ENCODE assay signal across 10 cellular contexts in genomic region chr1:6108937-6109636, GRCh38.
DNase-seq lines count a peak whose midpoint lies in the region; ATAC-seq and TF ChIP-seq lines count a peak whose summit lies in the region.
"Had no signal": no experiment of that assay in that cellular context is flagged by ENCODE, and none has a peak within 500 bp of the region (broad histone marks: within the 10 kb centered on the region; RNA-seq: fewer than 3 reads in every experiment).

No MANE protein-coding gene starts in this region.

- H3K9me3 Mint-ChIP-seq in T-cell, result no peaks in the 10 kb centered on the region
- H3K9me3 Mint-ChIP-seq: stimulated activated naive CD8-positive, alpha-beta T cell treated with anti-CD3 and anti-CD28 coated beads, Interleukin-15, Interleukin-2, amounts not matched to agents 100 ng/mL and 50 ng/mL, for 24 hours had no signal

- no peak overlapping the region for H3K27ac Mint-ChIP-seq in T-cell
- H3K27ac Mint-ChIP-seq: stimulated activated naive CD8-positive, alpha-beta T cell treated with anti-CD3 and anti-CD28 coated beads, Interleukin-15, Interleukin-2, amounts not matched to agents 100 ng/mL and 50 ng/mL, for 24 hours had no signal

- DNase-seq in Right ventricle myocardium inferior (ENCODE audit: missing footprints), result peak; percentile 65
- DNase-seq in right atrium auricular region (ENCODE audit: low spot score), result no peak
- peak; percentile 57 for DNase-seq in MG63
- DNase-seq in T-cell, result peak in 18 of 34 experiments; percentile 7 to 30 (median 16)
- peak; percentile 38 to 42 for DNase-seq in erythroblast (lab: John Stamatoyannopoulos, UW)
- peak; percentile 9 for DNase-seq in retinal pigment epithelial cell (ENCODE audit: low read depth)

- H3K27me3 ChIP-seq in right atrium auricular region, result no peaks in the 10 kb centered on the region
- H3K27me3 ChIP-seq in MG63, result no peaks in the 10 kb centered on the region

- H3K27me3 Mint-ChIP-seq in T-cell, result peaks cover 16 to 17% of the 10 kb centered on the region in 2 donors

- H3K4me3 Mint-ChIP-seq in T-cell, result no peak overlapping the region
- H3K4me3 Mint-ChIP-seq: stimulated activated naive CD8-positive, alpha-beta T cell treated with anti-CD3 and anti-CD28 coated beads, Interleukin-15, Interleukin-2, amounts not matched to agents 100 ng/mL and 50 ng/mL, for 24 hours had no signal

- POLR2A ChIA-PET in T-cell (lab: Charles Lee), result no interaction called here

- H3K9me3 ChIP-seq in right atrium auricular region (no peaks in the 10 kb centered on the region), MG63 (no peaks in the 10 kb centered on the region)

- peak in 1 of 2 donors; percentile 46 for TF ChIP-seq CTCF in right atrium auricular region (IDR thresholded peaks at IDR 0.05)
- TF ChIP-seq CTCF in retinal pigment epithelial cell (conservative IDR thresholded peaks at IDR 0.05; ENCODE audit: low read depth, low read length), result peak; percentile 73

- CTCF ChIA-PET in T-cell (lab: Charles Lee), result interaction anchor here in 1 of 2 donors (1.0 kb wide), 1 partner anchor 136 kb away, joined by 3 read pairs; no protein-coding TSS in a partner anchor

- no peaks in the 10 kb centered on the region for H3K36me3 Mint-ChIP-seq in T-cell

- no peak for TF ChIP-seq POLR2A in erythroblast (IDR thresholded peaks at IDR 0.05; ENCODE audit: low read length)

- ATAC-seq in Right ventricle myocardium inferior, result no peak
- ATAC-seq in T-cell (replicated peaks in 1 of 4), result peak; percentile 40 to 75 (median 68)
- no peak for ATAC-seq in GM19351 (IDR thresholded peaks at IDR 0.05; ENCODE audit: unreplicated experiment)
- no peak for ATAC-seq in GM18909 (IDR thresholded peaks at IDR 0.05; ENCODE audit: poor library complexity, unreplicated experiment)

- intact Hi-C loops in Right ventricle myocardium inferior (cut with DNase I), result no loop called here

- H3K27ac ChIP-seq in right atrium auricular region, result no peak overlapping the region

- H3K4me1 Mint-ChIP-seq in T-cell, result no peaks in the 10 kb centered on the region

- no peak overlapping the region for H3K4me3 ChIP-seq in right atrium auricular region
- H3K4me3 ChIP-seq in MG63, result no peak overlapping the region
- H3K4me3 ChIP-seq in retinal pigment epithelial cell (ENCODE audit: low read length), result no peak overlapping the region
- H3K4me3 ChIP-seq: dorsolateral prefrontal cortex had no signal

- H3K36me3 ChIP-seq in right atrium auricular region (no peaks in the 10 kb centered on the region), MG63 (no peaks in the 10 kb centered on the region)

- H3K4me1 ChIP-seq in right atrium auricular region, result no peaks in the 10 kb centered on the region

Comparison
In these comparisons a context has a peak if more than half of its experiments do, and no peak if none do; other contexts are left out.
1. ATAC-seq: peak in T-cell (4 of 4); none in Right ventricle myocardium inferior (single experiment), GM19351 (single experiment) and GM18909 (single experiment).